In the genomic region with DNA sequence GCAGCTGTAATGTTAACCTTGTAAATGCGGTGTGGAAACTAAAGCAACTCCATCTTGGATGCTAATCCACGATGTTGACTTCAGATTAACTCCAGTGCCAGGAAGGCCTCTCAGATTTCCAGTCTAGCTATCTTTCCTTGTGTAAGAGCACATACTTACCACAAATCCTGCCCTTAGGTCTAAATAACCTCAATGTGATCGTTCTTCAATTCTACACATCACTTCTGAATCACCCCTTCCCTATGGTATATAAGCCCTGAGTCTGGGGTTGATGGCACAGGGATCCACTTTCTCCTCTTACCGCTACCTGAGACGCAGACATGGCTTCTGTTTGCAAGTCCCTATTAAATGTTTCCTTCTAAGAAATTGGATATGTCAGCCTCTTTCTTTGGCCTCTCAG, we compare ENCODE assay signal across 28 cellular contexts. TPM values are rescaled to one million over a fixed set of nuclear protein-coding genes. Genes with fewer than 3 reads are reported as not detected.
DNase-seq lines count a peak whose midpoint lies in the region; ATAC-seq and TF ChIP-seq lines count a peak whose summit lies in the region.
"Had no signal": no experiment of that assay in that cellular context is flagged by ENCODE, and none has a peak within 500 bp of the region (broad histone marks: within the 10 kb centered on the region; RNA-seq: fewer than 3 reads in every experiment).

No MANE protein-coding gene starts in this region.

- WGBS in mammary epithelial cell (ENCODE audit: low coverage, missing lambda C conversion rate): 70% methylated on average over 5 of the region's 5 CpGs
- whole genome bisulfite sequencing in spleen, 5 donors: 74 to 95% (median 92%) methylated on average over 5 of the region's 5 CpGs

- TF ChIP-seq POLR2A in spleen (IDR thresholded peaks at IDR 0.05) (no peak), uterus (IDR thresholded peaks at IDR 0.05) (no peak)

- no peaks in the 10 kb centered on the region for H3K27me3 Mint-ChIP-seq in MCF 10A (ENCODE audit: insufficient read depth, unreplicated experiment)
- peaks cover 7% of the 10 kb centered on the region for H3K27me3 Mint-ChIP-seq in brain
- H3K27me3 Mint-ChIP-seq in neural progenitor cell (ENCODE audit: insufficient read depth, low read depth): no peaks in the 10 kb centered on the region
- H3K27me3 Mint-ChIP-seq: B cell, progenitor cell of endocrine pancreas had no signal

- no peaks in the 10 kb centered on the region for H3K79me2 ChIP-seq in mammary epithelial cell (ENCODE audit: insufficient read depth, low read length)
- no peaks in the 10 kb centered on the region for H3K79me2 ChIP-seq in neural progenitor cell (ENCODE audit: low read depth)

- H3K9me3 Mint-ChIP-seq in MCF 10A (ENCODE audit: unreplicated experiment) (no peaks in the 10 kb centered on the region), brain (peaks cover 0 to 8% (median 0%) of the 10 kb centered on the region in 5 experiments), neural progenitor cell (peaks cover 2% of the 10 kb centered on the region)
- H3K9me3 Mint-ChIP-seq: activated naive CD8-positive, alpha-beta T cell treated with anti-CD3 and anti-CD28 coated beads, Interleukin-2, amount 50 U/mL, for 24 hours; CD8-positive, alpha-beta memory T cell had no signal

- H3K27ac Mint-ChIP-seq in MCF 10A (ENCODE audit: low read depth, unreplicated experiment): no peak overlapping the region
- H3K27ac Mint-ChIP-seq in brain: peak overlapping the region in 4 of 5 experiments; percentile 35 to 92 (median 70)
- H3K27ac Mint-ChIP-seq in neural progenitor cell: no peak overlapping the region
- H3K27ac Mint-ChIP-seq: activated naive CD8-positive, alpha-beta T cell treated with anti-CD3 and anti-CD28 coated beads, Interleukin-2, amount 50 U/mL, for 24 hours; B cell; CD8-positive, alpha-beta memory T cell; progenitor cell of endocrine pancreas had no signal

- BruUV-seq in MCF 10A (replicated peaks; lab: Mats Ljungman, UMichigan) (no TSS peak), mammary epithelial cell (replicated peaks; lab: Mats Ljungman, UMichigan) (no TSS peak)

- POLR2A ChIA-PET in MCF 10A (lab: Yijun Ruan, JAX): interaction anchor here (0.6 to 1.7 kb wide), 6 partner anchors 14 to 100 kb away, joined by 3 to 8 read pairs (median 4); no protein-coding TSS in a partner anchor

- dilution Hi-C loops in mammary epithelial cell (cut with HindIII; ENCODE audit: low sequenced_read_pairs): no loop called here

- in situ Hi-C loops in mammary epithelial cell (cut with MboI; ENCODE audit: low sequenced_read_pairs in 2 of 2): no loop called here

- H3F3A ChIP-seq in neural progenitor cell (ENCODE audit: low read depth): peaks cover 3% of the 10 kb centered on the region

- TF ChIP-seq CTCF in MCF 10A (IDR thresholded peaks at IDR 0.05; ENCODE audit: unreplicated experiment) (no peak), mammary epithelial cell (conservative IDR thresholded peaks at IDR 0.05 in 1 of 2, IDR thresholded peaks at IDR 0.05 in 1 of 2; ENCODE audit: extremely low read depth in 1 of 2, insufficient read depth in 1 of 2, low read depth in 1 of 2, low read length in 2 of 2) (no peak), brain (conservative IDR thresholded peaks at IDR 0.05) (no peak), neural progenitor cell (IDR thresholded peaks at IDR 0.05) (no peak), spleen (IDR thresholded peaks at IDR 0.05 in 8 of 11, conservative IDR thresholded peaks at IDR 0.05 in 3 of 11) (no peak), uterus (IDR thresholded peaks at IDR 0.05) (no peak)

- H3K4me3 Mint-ChIP-seq in MCF 10A (ENCODE audit: unreplicated experiment) (no peak overlapping the region), brain (peak overlapping the region in 2 of 5 experiments; percentile 61 to 62), neural progenitor cell (no peak overlapping the region)
- H3K4me3 Mint-ChIP-seq: activated naive CD8-positive, alpha-beta T cell treated with anti-CD3 and anti-CD28 coated beads, Interleukin-2, amount 50 U/mL, for 24 hours; B cell; CD8-positive, alpha-beta memory T cell had no signal

- H3K27me3 ChIP-seq in mammary epithelial cell (ENCODE audit: insufficient read depth, low read length): no peaks in the 10 kb centered on the region
- no peaks in the 10 kb centered on the region for H3K27me3 ChIP-seq in neural progenitor cell
- H3K27me3 ChIP-seq in spleen (replicated peaks in 1 of 7): peaks cover 0 to 5% (median 0%) of the 10 kb centered on the region in 7 donors
- H3K27me3 ChIP-seq in uterus: no peaks in the 10 kb centered on the region
- H3K27me3 ChIP-seq: brain microvascular endothelial cell, left lung, upper lobe of left lung had no signal

- H3K4me1 ChIP-seq in mammary epithelial cell (ENCODE audit: insufficient read depth, low read length): peaks cover 6% of the 10 kb centered on the region
- peaks cover 19% of the 10 kb centered on the region for H3K4me1 ChIP-seq in neural progenitor cell
- peaks cover 0 to 19% (median 3%) of the 10 kb centered on the region in 6 donors for H3K4me1 ChIP-seq in spleen
- no peaks in the 10 kb centered on the region for H3K4me1 ChIP-seq in uterus
- H3K4me1 ChIP-seq: heart right ventricle, left lung, upper lobe of left lung had no signal

- H3K4me2 ChIP-seq in mammary epithelial cell (ENCODE audit: insufficient read depth, low read depth, low read length) (no peak overlapping the region), neural progenitor cell (peak overlapping the region; percentile 67)

- ATAC-seq in GM18867 (IDR thresholded peaks at IDR 0.05; ENCODE audit: unreplicated experiment) (no peak), HG02642 (IDR thresholded peaks at IDR 0.05; ENCODE audit: poor library complexity, unreplicated experiment) (no peak)
- ATAC-seq: activated CD4-positive, CD25-positive, alpha-beta regulatory T cell treated with anti-CD3 and anti-CD28 coated beads, Interleukin-2, amount 50 U/mL, for 24 hours; activated naive CD8-positive, alpha-beta T cell treated with anti-CD3 and anti-CD28 coated beads, Interleukin-2, amount 50 U/mL, for 24 hours; heart right ventricle; left lung had no signal

- H3K27ac ChIP-seq in mammary epithelial cell (ENCODE audit: insufficient read depth, low read depth, low read length): no peak overlapping the region
- H3K27ac ChIP-seq in neural progenitor cell: no peak overlapping the region
- no peak overlapping the region for H3K27ac ChIP-seq in spleen
- no peak overlapping the region for H3K27ac ChIP-seq in uterus
- H3K27ac ChIP-seq: left lung, upper lobe of left lung had no signal

- intact Hi-C loops in MCF 10A (cut with micrococcal nuclease) (no loop called here), mammary epithelial cell (cut with micrococcal nuclease) (loop anchor here (2.0 kb wide), 1 partner anchor 14 kb away; no protein-coding TSS in a partner anchor), spleen (cut with DNase I; ENCODE audit: low total_unique reads) (no loop called here), uterus (cut with DNase I; ENCODE audit: low total_unique reads) (no loop called here)

- H4K20me1 ChIP-seq in mammary epithelial cell (ENCODE audit: insufficient read depth, low read length) (no peaks in the 10 kb centered on the region), neural progenitor cell (ENCODE audit: low read depth) (no peaks in the 10 kb centered on the region)

- peak; percentile 72 for DNase-seq in MCF 10A (ENCODE audit: unreplicated experiment)
- DNase-seq in mammary epithelial cell: no peak
- DNase-seq in neural progenitor cell (ENCODE audit: low spot score): no peak
- DNase-seq in spleen: no peak
- no peak for DNase-seq in uterus
- DNase-seq: activated gamma-delta T cell; activated naive CD8-positive, alpha-beta T cell treated with anti-CD3 and anti-CD28 coated beads, Interleukin-2, amount 50 U/mL, for 24 hours; brain microvascular endothelial cell; CD8-positive, alpha-beta memory T cell; DMS153; effector CD4-positive, alpha-beta T cell; foreskin fibroblast; GOT3; heart right ventricle; Karpas-422; left lung; midbrain; NCI-H1694; SHP77 treated with DMSO at 0.1 percent for 48 hours; stimulated activated CD4-positive, alpha-beta T cell treated with anti-CD3 and anti-CD28 coated beads, Interleukin-1b, Interleukin-23, amount 100 ng/mL, for 48 hours; T-helper 1 cell; upper lobe of left lung had no signal

- H3K36me3 Mint-ChIP-seq in MCF 10A (ENCODE audit: insufficient read depth, unreplicated experiment) (no peaks in the 10 kb centered on the region), brain (no peaks in the 10 kb centered on the region), neural progenitor cell (no peaks in the 10 kb centered on the region)
- H3K36me3 Mint-ChIP-seq: CD8-positive, alpha-beta memory T cell had no signal

- H3K9ac ChIP-seq in mammary epithelial cell (ENCODE audit: insufficient read depth, low read length) (no peak overlapping the region), neural progenitor cell (no peak overlapping the region)

- H3K4me3 ChIP-seq in mammary epithelial cell (replicated peaks in 1 of 3; ENCODE audit: insufficient read depth in 1 of 3, low read depth in 2 of 3, low read length in 3 of 3): no peak overlapping the region
- H3K4me3 ChIP-seq in neural progenitor cell: no peak overlapping the region
- H3K4me3 ChIP-seq in spleen: no peak overlapping the region
- no peak overlapping the region for H3K4me3 ChIP-seq in uterus
- H3K4me3 ChIP-seq: heart right ventricle, left lung, upper lobe of left lung had no signal

- H2AFZ ChIP-seq in mammary epithelial cell (ENCODE audit: low read depth, low read length) (no peak overlapping the region), neural progenitor cell (replicated peaks) (no peak overlapping the region)

- H3K9me3 ChIP-seq in mammary epithelial cell (replicated peaks; ENCODE audit: insufficient read depth, low read length): no peaks in the 10 kb centered on the region
- no peaks in the 10 kb centered on the region for H3K9me3 ChIP-seq in neural progenitor cell (ENCODE audit: low read depth)
- H3K9me3 ChIP-seq in spleen: no peaks in the 10 kb centered on the region
- no peaks in the 10 kb centered on the region for H3K9me3 ChIP-seq in uterus
- H3K9me3 ChIP-seq: heart right ventricle, left lung, upper lobe of left lung had no signal

- H3K36me3 ChIP-seq in mammary epithelial cell (ENCODE audit: insufficient read depth, low read length) (no peaks in the 10 kb centered on the region), neural progenitor cell (no peaks in the 10 kb centered on the region), spleen (no peaks in the 10 kb centered on the region), uterus (no peaks in the 10 kb centered on the region)
- H3K36me3 ChIP-seq: brain microvascular endothelial cell, heart right ventricle, left lung, upper lobe of left lung had no signal

- H3K4me1 Mint-ChIP-seq in MCF 10A (ENCODE audit: insufficient read depth, unreplicated experiment) (no peaks in the 10 kb centered on the region), brain (peaks cover 53% of the 10 kb centered on the region), neural progenitor cell (peaks cover 31% of the 10 kb centered on the region)
- H3K4me1 Mint-ChIP-seq: activated naive CD8-positive, alpha-beta T cell treated with anti-CD3 and anti-CD28 coated beads, Interleukin-2, amount 50 U/mL, for 24 hours had no signal

- CTCF ChIA-PET in MCF 10A (lab: Yijun Ruan, JAX) (interaction anchor here (0.6 to 3.9 kb wide), 7 partner anchors 15 to 534 kb away, joined by 3 to 26 read pairs (median 4); no protein-coding TSS in a partner anchor), mammary epithelial cell (lab: Charles Lee; ENCODE audit: low non-redundant PET) (no interaction called here)

RNA-seq across cellular contexts. Expression of gene ZNF41, which starts 17.5 kb away (rescaled TPM):
- total RNA-seq in MCF 10A (2022) (5.6 and 7.0 TPM in 2 replicates), mammary epithelial cell (1 to 10 TPM; 6.0 to 9.5 TPM), neural progenitor cell (ENCODE audit: low replicate concordance) (5.1 and 6.5 TPM in 2 replicates), spleen (10 to 100 TPM; 10.6 to 17.0 (median 13.5) TPM), uterus (10 to 100 TPM in 3 of 4 donors, 1 to 10 TPM in 1; 4.9 to 14.7 (median 11.5) TPM)
- polyA plus RNA-seq in mammary epithelial cell (3.5 TPM), brain (ENCODE audit: insufficient read depth, low read depth, low replicate concordance) (5.0 TPM), spleen (1 to 10 TPM; 2.4 to 3.6 (median 3.2) TPM)
- 7.2 TPM for polyA minus RNA-seq in mammary epithelial cell

Comparison
In these comparisons a context has a peak if more than half of its experiments do, and no peak if none do; other contexts are left out.
1. H3K27ac Mint-ChIP-seq: peak in brain (4 of 5); none in MCF 10A (single experiment) and neural progenitor cell (single experiment).